In genomic region chr12:96198970-96199369, GRCh38 we compare ENCODE assay signal across 8 cellular contexts. TPM values are rescaled to one million over a fixed set of nuclear protein-coding genes. Genes with fewer than 3 reads are reported as not detected.
DNase-seq lines count a peak whose midpoint lies in the region; ATAC-seq, FAIRE-seq and TF ChIP-seq lines count a peak whose summit lies in the region.

No MANE protein-coding gene starts in this region.

- H3K4me3 Mint-ChIP-seq in effector memory CD8-positive, alpha-beta T cell = peak overlapping the region; percentile 13 to 57
- H3K4me3 Mint-ChIP-seq in stimulated activated naive B cell treated with anti-CD40 and anti-IgM and Interleukin-4, amounts not matched to agents 10 μg/mL and 1 μg/mL and 100 μg/mL, for 72 hours = peak overlapping the region; percentile 15 to 33

- peak; percentile 95 for FAIRE-seq in RCC 7860 (lab: Jason Lieb, UNC)

- H3K9me3 Mint-ChIP-seq in effector memory CD8-positive, alpha-beta T cell = no peaks in the 10 kb centered on the region
- no peaks in the 10 kb centered on the region for H3K9me3 Mint-ChIP-seq in stimulated activated naive B cell treated with anti-CD40 and anti-IgM and Interleukin-4, amounts not matched to agents 10 μg/mL and 1 μg/mL and 100 μg/mL, for 72 hours

- intact Hi-C loops in head of caudate nucleus (cut with DNase I) = no loop called here

- H3K27me3 Mint-ChIP-seq in effector memory CD8-positive, alpha-beta T cell = no peaks in the 10 kb centered on the region
- H3K27me3 Mint-ChIP-seq in stimulated activated naive B cell treated with anti-CD40 and anti-IgM and Interleukin-4, amounts not matched to agents 10 μg/mL and 1 μg/mL and 100 μg/mL, for 72 hours = no peaks in the 10 kb centered on the region

- ATAC-seq in GM18868 (IDR thresholded peaks at IDR 0.05; ENCODE audit: unreplicated experiment) = peak; percentile 40
- ATAC-seq in effector memory CD8-positive, alpha-beta T cell (replicated peaks) = peak; percentile 16
- peak; percentile 41 to 44 for ATAC-seq in stimulated activated naive B cell treated with anti-CD40 and anti-IgM and Interleukin-4, amounts not matched to agents 10 μg/mL and 1 μg/mL and 100 μg/mL, for 72 hours (replicated peaks)
- ATAC-seq in HG03520 (IDR thresholded peaks at IDR 0.05; ENCODE audit: unreplicated experiment) = no peak
- ATAC-seq in GM18505 (IDR thresholded peaks at IDR 0.05; ENCODE audit: unreplicated experiment) = no peak

- peaks cover 44% of the 10 kb centered on the region for H3K36me3 Mint-ChIP-seq in effector memory CD8-positive, alpha-beta T cell (ENCODE audit: insufficient read depth)
- peaks cover 0 to 17% of the 10 kb centered on the region in 2 donors for H3K36me3 Mint-ChIP-seq in stimulated activated naive B cell treated with anti-CD40 and anti-IgM and Interleukin-4, amounts not matched to agents 10 μg/mL and 1 μg/mL and 100 μg/mL, for 72 hours

- no peak for TF ChIP-seq POLR2A in GM18505 (IDR thresholded peaks at IDR 0.05; ENCODE audit: borderline replicate concordance, extremely low read depth, insufficient read depth, insufficient read length)

- peak; percentile 91 for DNase-seq in RCC 7860 (ENCODE audit: low spot score)
- DNase-seq in effector memory CD8-positive, alpha-beta T cell = no peak
- DNase-seq in stimulated activated naive B cell treated with anti-CD40 and anti-IgM and Interleukin-4, amounts not matched to agents 10 μg/mL and 1 μg/mL and 100 μg/mL, for 72 hours = no peak
- no peak for DNase-seq in head of caudate nucleus
- no peak for DNase-seq in mesenteric fat pad (ENCODE audit: low spot score)

- peaks cover 46 to 50% of the 10 kb centered on the region in 2 donors for H3K4me1 Mint-ChIP-seq in effector memory CD8-positive, alpha-beta T cell (ENCODE audit: low read depth in 2 of 2)
- H3K4me1 Mint-ChIP-seq in stimulated activated naive B cell treated with anti-CD40 and anti-IgM and Interleukin-4, amounts not matched to agents 10 μg/mL and 1 μg/mL and 100 μg/mL, for 72 hours = peaks cover 32 to 71% of the 10 kb centered on the region in 2 donors

- peak overlapping the region; percentile 52 to 99 for H3K27ac Mint-ChIP-seq in effector memory CD8-positive, alpha-beta T cell
- H3K27ac Mint-ChIP-seq in stimulated activated naive B cell treated with anti-CD40 and anti-IgM and Interleukin-4, amounts not matched to agents 10 μg/mL and 1 μg/mL and 100 μg/mL, for 72 hours = peak overlapping the region; percentile 10

RNA-seq across cellular contexts. Expression of gene ELK3, which starts 4.8 kb away (rescaled TPM):
- 47.6 TPM for total RNA-seq in mesenteric fat pad

Comparison
In these comparisons a context has a peak if more than half of its experiments do, and no peak if none do; other contexts are left out.
1. ATAC-seq: peak in GM18868 (single experiment), effector memory CD8-positive, alpha-beta T cell (single experiment) and stimulated activated naive B cell treated with anti-CD40 and anti-IgM and Interleukin-4, amounts not matched to agents 10 μg/mL and 1 μg/mL and 100 μg/mL, for 72 hours (2 of 2); none in HG03520 (single experiment) and GM18505 (single experiment).